ENCODE assay signal across 29 cellular contexts in genomic region chr17:46719889-46720288, GRCh38.
"Had no signal": no experiment of that assay in that cellular context is flagged by ENCODE, and none has a peak within 500 bp of the region (broad histone marks: within the 10 kb centered on the region; RNA-seq: fewer than 3 reads in every experiment).

No MANE protein-coding gene starts in this region.

- H3K9me3 Mint-ChIP-seq: activated CD8-positive, alpha-beta T cell treated with anti-CD3 and anti-CD28 coated beads for 36 hours; activated naive CD4-positive, alpha-beta T cell treated with anti-CD3 and anti-CD28 coated beads, Interleukin-2, amount 50 U/mL, for 24 hours; central memory CD8-positive, alpha-beta T cell; T-cell had no signal

- H3K27me3 Mint-ChIP-seq: activated CD8-positive, alpha-beta T cell treated with anti-CD3 and anti-CD28 coated beads for 36 hours; activated naive CD4-positive, alpha-beta T cell treated with anti-CD3 and anti-CD28 coated beads, Interleukin-2, amount 50 U/mL, for 24 hours; central memory CD8-positive, alpha-beta T cell; T-cell had no signal

- H3K27ac Mint-ChIP-seq: activated CD8-positive, alpha-beta T cell treated with anti-CD3 and anti-CD28 coated beads for 36 hours; activated naive CD4-positive, alpha-beta T cell treated with anti-CD3 and anti-CD28 coated beads, Interleukin-2, amount 50 U/mL, for 24 hours; T-cell had no signal

- DNase-seq: activated CD4-positive, alpha-beta T cell treated with anti-CD3 and anti-CD28 coated beads for 4 hours; activated CD8-positive, alpha-beta memory T cell treated with anti-CD3 and anti-CD28 coated beads, Interleukin-2, amount 50 U/mL, for 48 hours; activated CD8-positive, alpha-beta T cell treated with anti-CD3 and anti-CD28 coated beads for 36 hours; activated effector memory CD4-positive, alpha-beta T cell treated with Interleukin-2 at 50 U/mL for 16 hours; activated naive CD4-positive, alpha-beta T cell; activated T-cell treated with anti-CD3 and anti-CD28 coated beads, Interleukin-2, amount 50 U/mL, for 1 hour; amniotic stem cell; body of pancreas; Karpas-422; MM.1S; NCI-H1105; NCI-H1436; NCI-H1694 treated with DMSO at 0.1 percent for 48 hours; NCI-H2029 treated with DMSO at 0.1 percent for 48 hours; NCI-H345; NCI-H510A; NCI-H69; OCI-M1; Peyer's patch; Right ventricle myocardium superior; T-cell; T-helper 2 cell had no signal

- H3K27ac ChIP-seq: ascending aorta, body of pancreas, Peyer's patch, RWPE1, SJSA1 had no signal

- H3K4me1 Mint-ChIP-seq: activated naive CD4-positive, alpha-beta T cell treated with anti-CD3 and anti-CD28 coated beads, Interleukin-2, amount 50 U/mL, for 24 hours; central memory CD8-positive, alpha-beta T cell; T-cell had no signal

- H3K4me3 ChIP-seq: ascending aorta, body of pancreas, K562, Peyer's patch, SJSA1 had no signal

- ATAC-seq: activated CD4-positive, CD25-positive, alpha-beta regulatory T cell treated with anti-CD3 and anti-CD28 coated beads, Interleukin-2, amount 50 U/mL, for 24 hours; activated CD8-positive, alpha-beta T cell treated with anti-CD3 and anti-CD28 coated beads for 36 hours; body of pancreas; K562; T-cell had no signal

- H3K4me1 ChIP-seq: ascending aorta, Peyer's patch, SJSA1 had no signal

- H3K9me3 ChIP-seq: ascending aorta, body of pancreas, Peyer's patch, SJSA1 had no signal

- H3K27me3 ChIP-seq: ascending aorta, body of pancreas, Peyer's patch, SJSA1 had no signal

- H3K4me3 Mint-ChIP-seq: activated CD8-positive, alpha-beta T cell treated with anti-CD3 and anti-CD28 coated beads for 36 hours; activated naive CD4-positive, alpha-beta T cell treated with anti-CD3 and anti-CD28 coated beads, Interleukin-2, amount 50 U/mL, for 24 hours; central memory CD8-positive, alpha-beta T cell; T-cell had no signal
